Comparison of ENCODE assay signal across 8 cellular contexts in the genomic region with DNA sequence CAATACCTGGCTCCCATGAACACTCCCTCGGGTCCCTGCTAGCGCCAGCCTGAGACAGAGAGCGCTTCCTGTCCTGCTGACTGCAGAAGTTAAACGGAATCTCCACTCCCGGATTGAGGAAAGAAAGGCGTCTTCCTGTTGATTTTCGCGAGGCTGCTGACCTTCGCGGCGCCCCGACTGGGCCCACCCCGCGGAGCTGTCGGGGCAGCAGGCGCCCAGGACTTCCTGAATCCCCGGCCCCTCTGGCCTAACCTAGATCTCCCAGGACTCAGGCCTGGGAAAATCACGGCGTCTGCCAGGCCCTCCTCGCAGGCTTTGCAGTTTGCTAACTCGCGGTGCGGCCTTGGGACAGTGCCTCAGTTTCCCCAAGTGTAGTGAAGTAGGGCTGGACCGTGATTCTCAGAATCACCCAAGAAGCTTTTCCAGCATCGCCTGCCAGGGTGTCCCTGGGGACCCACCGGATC.
DNase-seq lines count a peak whose midpoint lies in the region; ATAC-seq and TF ChIP-seq lines count a peak whose summit lies in the region.

No MANE protein-coding gene starts in this region.

- H3K9me2 ChIP-seq in GM23338 (ENCODE audit: insufficient read depth): no peaks in the 10 kb centered on the region

- DNase-seq in GM23338 (ENCODE audit: low spot score) (peak; percentile 68), astrocyte of the cerebellum (ENCODE audit: low read depth) (no peak), skeletal muscle cell (ENCODE audit: low read depth) (no peak), epidermal melanocyte (ENCODE audit: insufficient read length, low spot score) (no peak)
- DNase-seq in activated CD4-positive, CD25-positive, alpha-beta regulatory T cell treated with anti-CD3 and anti-CD28 coated beads, Interleukin-2, amount 50 U/mL, for 72 hours: no peak

- peaks cover 11% of the 10 kb centered on the region for H3K27me3 Mint-ChIP-seq in GM23338 (ENCODE audit: insufficient read depth, low read depth, poor library complexity)

- H3F3A ChIP-seq in GM23338 (replicated peaks; ENCODE audit: low read depth): peaks cover 18% of the 10 kb centered on the region

- H4K20me1 ChIP-seq in GM23338 (replicated peaks; ENCODE audit: insufficient read depth): no peaks in the 10 kb centered on the region

- TF ChIP-seq CTCF in GM23338 (conservative IDR thresholded peaks at IDR 0.05; ENCODE audit: low read depth in 2 of 2): no peak
- no peak for TF ChIP-seq CTCF in astrocyte of the cerebellum (IDR thresholded peaks at IDR 0.05; ENCODE audit: low read depth, low read length, missing control alignments)

- H3K4me1 Mint-ChIP-seq in GM23338: peaks cover 32% of the 10 kb centered on the region

- peaks cover 13% of the 10 kb centered on the region; the same call in 1 of the 2 replicates for H3K27me3 ChIP-seq in GM23338 (ENCODE audit: insufficient read depth)

- peak; percentile 24 for ATAC-seq in GM23338
- no peak for ATAC-seq in HG02885 (IDR thresholded peaks at IDR 0.05; ENCODE audit: poor library complexity, unreplicated experiment)
- no peak for ATAC-seq in GM19035 (IDR thresholded peaks at IDR 0.05; ENCODE audit: unreplicated experiment)

- no peaks in the 10 kb centered on the region for H3K79me2 ChIP-seq in GM23338 (replicated peaks; ENCODE audit: insufficient read depth)

- peaks cover 13% of the 10 kb centered on the region for H3K36me3 Mint-ChIP-seq in GM23338 (ENCODE audit: low read depth)

- H3K4me3 ChIP-seq in GM23338 (peak overlapping the region; percentile 76), astrocyte of the cerebellum (ENCODE audit: low read depth, low read length) (peak overlapping the region; percentile 29), iPS-18c (ENCODE audit: insufficient read depth, low read depth, low read length) (peak overlapping the region; percentile 66), skeletal muscle cell (ENCODE audit: low read depth, low read length) (peak overlapping the region; percentile 40)

- peak overlapping the region; percentile 92 for H3K4me2 ChIP-seq in GM23338

- H3K4me3 Mint-ChIP-seq in GM23338: peak overlapping the region; percentile 80

- H3K27ac ChIP-seq in GM23338 (ENCODE audit: low read depth): peak overlapping the region; percentile 83

- peak overlapping the region; percentile 30 for H2AFZ ChIP-seq in GM23338

- in situ Hi-C loops in astrocyte of the cerebellum (cut with HindIII; ENCODE audit: low sequenced_read_pairs): no loop called here

- peaks cover 2% of the 10 kb centered on the region for H3K9me3 ChIP-seq in iPS-18c (ENCODE audit: control insufficient read depth, insufficient read depth, low read length)

- peaks cover 13% of the 10 kb centered on the region for H3K4me1 ChIP-seq in GM23338 (ENCODE audit: insufficient read depth)

- peaks cover 5% of the 10 kb centered on the region; the same call in 1 of the 3 replicates for H3K9me3 Mint-ChIP-seq in GM23338

- H3K27ac Mint-ChIP-seq in GM23338: peak overlapping the region; percentile 88

- H3K36me3 ChIP-seq in GM23338 (ENCODE audit: insufficient read depth): no peaks in the 10 kb centered on the region; the same call in 1 of the 2 replicates

TF ChIP-seq in GM23338, 12 proteins besides CTCF, POLR2A, EP300 and RAD21:
- TF ChIP-seq EZH2 (IDR thresholded peaks at IDR 0.05; ENCODE audit: low read depth, unreplicated experiment) (peak; percentile 8), NANOG (IDR thresholded peaks at IDR 0.05; ENCODE audit: borderline replicate concordance) (no peak), POLR2AphosphoS5 (IDR thresholded peaks at IDR 0.05; ENCODE audit: low read depth) (no peak)
